In genomic region chr2:200319587-200320337, GRCh38 we compare ENCODE assay signal across 11 cellular contexts. TPM values are rescaled to one million over a fixed set of nuclear protein-coding genes. Genes with fewer than 3 reads are reported as not detected.
DNase-seq lines count a peak whose midpoint lies in the region; ATAC-seq, FAIRE-seq and TF ChIP-seq lines count a peak whose summit lies in the region.
"Had no signal": no experiment of that assay in that cellular context is flagged by ENCODE, and none has a peak within 500 bp of the region (broad histone marks: within the 10 kb centered on the region; RNA-seq: fewer than 3 reads in every experiment).

No MANE protein-coding gene starts in this region.

- ATAC-seq in heart left ventricle = peak; percentile 52 to 75 (median 70)
- ATAC-seq in HepG2 = peak; percentile 67

- H3K27me3 ChIP-seq in heart left ventricle (no peaks in the 10 kb centered on the region), HepG2 (ENCODE audit: control insufficient read depth in 1 of 2, insufficient read depth in 2 of 2, low read length in 2 of 2) (no peaks in the 10 kb centered on the region)

- H3K4me1 ChIP-seq in heart left ventricle = peaks cover 3 to 64% (median 41%) of the 10 kb centered on the region in 12 donors
- peaks cover 98% of the 10 kb centered on the region for H3K4me1 ChIP-seq in HepG2 (ENCODE audit: insufficient read depth, low read length)

- POLR2A ChIA-PET in HepG2 (lab: Yijun Ruan, JAX) = interaction anchor here (1.0 to 5.2 kb wide), 14 partner anchors 8 to 544 kb away, joined by 3 to 187 read pairs (median 4); partner anchors contain the start of genes CLK1 and SPATS2L

- in situ Hi-C loops in HepG2 (cut with HindIII; ENCODE audit: extremely low pct_ligation_motif_present, low pct_unique_long_range_greater_than_20kb) = no loop called here

- TSS peak; percentile 86 for BruUV-seq in HepG2 (replicated peaks; lab: Mats Ljungman, UMichigan)

- H3K9ac ChIP-seq in HepG2 (ENCODE audit: insufficient read depth, low read depth, low read length) = peak overlapping the region; percentile 68

- no peak for TF ChIP-seq CTCF in heart left ventricle (IDR thresholded peaks at IDR 0.05)
- TF ChIP-seq CTCF in choroid plexus epithelial cell (conservative IDR thresholded peaks at IDR 0.05; ENCODE audit: low read depth, low read length) = no peak
- TF ChIP-seq CTCF in HepG2 (CRISPR knock-in tag; IDR thresholded peaks at IDR 0.05) = no peak

- no peak for FAIRE-seq in HepG2 (lab: Jason Lieb, UNC)
- FAIRE-seq: colon had no signal

- intact Hi-C loops in heart left ventricle (cut with DNase I) (no loop called here), cardiac septum (cut with DNase I) (no loop called here), HepG2 (cut with micrococcal nuclease; ENCODE audit: unreplicated experiment) (loop anchor here (1.0 to 5.0 kb wide), 7 partner anchors 10 to 242 kb away; partner anchors contain the start of gene SPATS2L), posterior cingulate gyrus (cut with DNase I) (no loop called here)

- no peak for TF ChIP-seq POLR2A in heart left ventricle (IDR thresholded peaks at IDR 0.05)
- no peak for TF ChIP-seq POLR2A in HepG2 (IDR thresholded peaks at IDR 0.05; ENCODE audit: insufficient read depth in 1 of 2, low read depth in 2 of 2, low read length in 2 of 2)

- H3K9me3 ChIP-seq in heart left ventricle = no peaks in the 10 kb centered on the region
- no peaks in the 10 kb centered on the region for H3K9me3 ChIP-seq in HepG2 (ENCODE audit: low read length)

- H3K79me2 ChIP-seq in HepG2 (ENCODE audit: insufficient read depth, low read length) = peaks cover 93% of the 10 kb centered on the region

- H3K4me3 ChIP-seq in heart left ventricle (no peak overlapping the region), choroid plexus epithelial cell (ENCODE audit: low read depth, low read length) (no peak overlapping the region), HepG2 (replicated peaks in 1 of 3; ENCODE audit: insufficient read depth in 1 of 3, low read depth in 2 of 3, low read length in 3 of 3) (peak overlapping the region in 2 of 3 experiments; percentile 4 to 12; a peak in 2 of 6 replicates)

- CTCF ChIA-PET in HepG2 (lab: Yijun Ruan, JAX; ENCODE audit: low intra/inter-chr PET ratio, low total read pairs) = no interaction called here

- WGBS in heart left ventricle, 4 donors = 55 to 63% (median 61%) methylated on average over 3 of the region's 3 CpGs
- under 1% methylated on average over 3 of the region's 3 CpGs for WGBS in HepG2 (ENCODE audit: low lambda C conversion rate)

- H2AFZ ChIP-seq in HepG2 (ENCODE audit: low read length) = no peak overlapping the region

- TF ChIP-seq EP300 in HepG2 (IDR thresholded peaks at IDR 0.05; ENCODE audit: low read depth in 2 of 2, low read length in 2 of 2) (peak in 1 of 2 experiments; percentile 92; a peak in 2 of 4 replicates), HepG2 (CRISPR knock-in tag; IDR thresholded peaks at IDR 0.05; ENCODE audit: borderline replicate concordance) (0 out of 2 replicates have a peak, but pooled peaks have one; percentile 57)

- TF ChIP-seq RAD21 in HepG2 (CRISPR knock-in tag; IDR thresholded peaks at IDR 0.05) = no peak

- H3K36me3 ChIP-seq in heart left ventricle = no peaks in the 10 kb centered on the region
- peaks cover 5 to 6% of the 10 kb centered on the region in 2 experiments for H3K36me3 ChIP-seq in HepG2 (replicated peaks in 1 of 2; ENCODE audit: control insufficient read depth in 1 of 2, insufficient read depth in 2 of 2, low read length in 2 of 2)

- DNase-seq in heart left ventricle (no peak), cardiac septum (ENCODE audit: low spot score) (no peak), choroid plexus epithelial cell (ENCODE audit: low read depth) (peak; percentile 87), HepG2 (ENCODE audit: low spot score) (peak; percentile 92), LoVo (ENCODE audit: low spot score) (no peak), amygdala (lab: John Stamatoyannopoulos, UW) (no peak), posterior cingulate gyrus (no peak), DMS153 treated with DMSO at 0.1 percent for 48 hours (lab: John Stamatoyannopoulos, UW; ENCODE audit: unreplicated experiment) (no peak)
- DNase-seq: left cardiac atrium, NCI-H187 had no signal

- peaks cover 24% of the 10 kb centered on the region for H4K20me1 ChIP-seq in HepG2 (ENCODE audit: insufficient read depth, low read length)

- H3K27ac ChIP-seq in heart left ventricle (peak overlapping the region in 9 of 12 donors; percentile 9 to 53 (median 39)), HepG2 (ENCODE audit: extremely low read length, insufficient read depth, low read length) (peak overlapping the region; percentile 90)

- H3K4me2 ChIP-seq in HepG2 (ENCODE audit: low read depth, low read length) = peak overlapping the region; percentile 74

TF ChIP-seq in HepG2, 621 proteins besides CTCF, POLR2A, EP300 and RAD21 (continues in another document):
- peak; percentile 45 for TF ChIP-seq HNF4A (CRISPR knock-in tag; IDR thresholded peaks at IDR 0.05)
- TF ChIP-seq ZNF761 (CRISPR knock-in tag; conservative IDR thresholded peaks at IDR 0.05) = 0 out of 2 replicates have a peak, but pooled peaks have one; percentile 43
- no peak for TF ChIP-seq USF2 (IDR thresholded peaks at IDR 0.05; ENCODE audit: low read depth, low read length)
- TF ChIP-seq USF2 (CRISPR knock-in tag; IDR thresholded peaks at IDR 0.05; ENCODE audit: borderline replicate concordance) = no peak
- TF ChIP-seq ZNF7 (CRISPR knock-in tag; IDR thresholded peaks at IDR 0.05) = no peak
- no peak for TF ChIP-seq ZNF354B (CRISPR knock-in tag; IDR thresholded peaks at IDR 0.05)
- TF ChIP-seq IKZF1 (IDR thresholded peaks at IDR 0.05) = no peak

RNA-seq across cellular contexts. Expression of gene SPATS2L, which starts 13.3 kb away (rescaled TPM):
- 100 to 1,000 TPM in 5 of 9 donors, 10 to 100 TPM in 4; 69.7 to 177 (median 102) TPM for total RNA-seq in heart left ventricle
- 100 to 1,000 TPM in 1 of 2 donors, 10 to 100 TPM in 1; 34.9 to 153 TPM for polyA plus RNA-seq in heart left ventricle
- total RNA-seq in cardiac septum = 144 TPM
- total RNA-seq in HepG2 (2016; rRNA removed; fragmentation: Illumina TruSeq; extraction: Trizol) = 154 and 165 TPM in 2 replicates
- total RNA-seq in HepG2 (2016; cell fraction: cytosol; rRNA removed; fragmentation: Illumina TruSeq; extraction: Trizol; ENCODE audit: low read depth) = 81.5 and 81.6 TPM in 2 replicates
- 151 and 153 TPM in 2 replicates for total RNA-seq in HepG2 (2016; cell fraction: insoluble cytoplasmic fraction; rRNA removed; fragmentation: Illumina TruSeq; extraction: Trizol)
- total RNA-seq in HepG2 (2016; cell fraction: membrane; rRNA removed; fragmentation: Illumina TruSeq; extraction: Trizol) = 160 and 169 TPM in 2 replicates
- 110 and 114 TPM in 2 replicates for total RNA-seq in HepG2 (2016; cell fraction: nucleus; rRNA removed; fragmentation: Illumina TruSeq; extraction: Trizol)
- 180 and 212 TPM in 2 replicates for polyA plus RNA-seq in HepG2 (2011; rRNA removed)
- 161 and 177 TPM in 2 replicates for polyA plus RNA-seq in HepG2 (2011; cell fraction: cytosol; rRNA removed)
- 71.8 and 89.4 TPM in 2 replicates for polyA plus RNA-seq in HepG2 (2011; cell fraction: nucleus; rRNA removed)
- 134 and 184 TPM in 2 replicates for polyA plus RNA-seq in HepG2 (2012)
- 102 and 115 TPM in 2 replicates for polyA plus RNA-seq in HepG2 (2016; cell fraction: cytosol; fragmentation: Illumina TruSeq; extraction: Trizol; ENCODE audit: low read depth)
- polyA plus RNA-seq in HepG2 (2016; cell fraction: insoluble cytoplasmic fraction; fragmentation: Illumina TruSeq; extraction: Trizol; ENCODE audit: low read depth) = 213 and 235 TPM in 2 replicates
- 179 and 180 TPM in 2 replicates for polyA plus RNA-seq in HepG2 (2016; cell fraction: membrane; fragmentation: Illumina TruSeq; extraction: Trizol; ENCODE audit: low read depth)
- 145 and 148 TPM in 2 replicates for polyA plus RNA-seq in HepG2 (2016; cell fraction: nucleus; fragmentation: Illumina TruSeq; extraction: Trizol; ENCODE audit: insufficient read depth, low read depth)
- 28.4 and 78.1 TPM in 2 replicates for polyA minus RNA-seq in HepG2 (2011; rRNA and poly(A)+ RNA removed; ENCODE audit: low replicate concordance)
- 121 and 126 TPM in 2 replicates for polyA minus RNA-seq in HepG2 (2011; cell fraction: cytosol; rRNA and poly(A)+ RNA removed)
- polyA minus RNA-seq in HepG2 (2011; cell fraction: nucleus; rRNA and poly(A)+ RNA removed) = 287 and 295 TPM in 2 replicates

Comparison
In these comparisons a context has a peak if more than half of its experiments do, and no peak if none do; other contexts are left out.
1. DNase-seq: peak in choroid plexus epithelial cell (single experiment) and HepG2 (single experiment); none in heart left ventricle (0 of 5), cardiac septum (single experiment), LoVo (single experiment), amygdala (0 of 56), posterior cingulate gyrus (0 of 10) and DMS153 treated with DMSO at 0.1 percent for 48 hours (single experiment).
2. H3K4me3 ChIP-seq: peak in HepG2 (2 of 3); none in heart left ventricle (0 of 12) and choroid plexus epithelial cell (single experiment).